17 cellular contexts compared by ENCODE assay signal in genomic region chr18:79058007-79058406, GRCh38.
DNase-seq lines count a peak whose midpoint lies in the region; ATAC-seq and TF ChIP-seq lines count a peak whose summit lies in the region.
"Had no signal": no experiment of that assay in that cellular context is flagged by ENCODE, and none has a peak within 500 bp of the region (broad histone marks: within the 10 kb centered on the region; RNA-seq: fewer than 3 reads in every experiment).

No MANE protein-coding gene starts in this region.

- no peaks in the 10 kb centered on the region for H3K27me3 Mint-ChIP-seq in nephron progenitor cell (ENCODE audit: low read depth, poor library complexity)

- H3K4me3 Mint-ChIP-seq in nephron progenitor cell: no peak overlapping the region
- H3K4me3 Mint-ChIP-seq: stimulated activated naive CD8-positive, alpha-beta T cell treated with anti-CD3 and anti-CD28 coated beads, Interleukin-15, Interleukin-2, amounts not matched to agents 100 ng/mL and 50 ng/mL, for 24 hours had no signal

- DNase-seq in nephron progenitor cell (no peak), NCI-H2029 treated with DMSO at 0.1 percent for 48 hours (lab: John Stamatoyannopoulos, UW) (no peak), SHP77 treated with DMSO at 0.1 percent for 48 hours (lab: John Stamatoyannopoulos, UW) (no peak)
- DNase-seq in activated CD4-positive, alpha-beta T cell treated with anti-CD3 and anti-CD28 coated beads for 48 hours: no peak
- DNase-seq: activated CD4-positive, CD25-positive, alpha-beta regulatory T cell; C1 segment of cervical spinal cord; caudate nucleus; DMS79 treated with DMSO at 0.1 percent for 48 hours; foreskin fibroblast; NCI-H1092 treated with DMSO at 0.1 percent for 48 hours; nucleus accumbens; SW 1271; uterus had no signal

- peaks cover 9% of the 10 kb centered on the region for H3K9me3 Mint-ChIP-seq in nephron progenitor cell
- H3K9me3 Mint-ChIP-seq: stimulated activated naive CD8-positive, alpha-beta T cell treated with anti-CD3 and anti-CD28 coated beads, Interleukin-15, Interleukin-2, amounts not matched to agents 100 ng/mL and 50 ng/mL, for 24 hours had no signal

- no peaks in the 10 kb centered on the region for H3K36me3 Mint-ChIP-seq in nephron progenitor cell (ENCODE audit: low read depth)

- no peak for TF ChIP-seq CTCF in nephron progenitor cell (IDR thresholded peaks at IDR 0.05)

- H3K4me1 Mint-ChIP-seq in nephron progenitor cell: no peaks in the 10 kb centered on the region

- ATAC-seq in GM19043 (IDR thresholded peaks at IDR 0.05; ENCODE audit: low read depth, unreplicated experiment): peak; percentile 73
- peak; percentile 96 for ATAC-seq in GM21786 (IDR thresholded peaks at IDR 0.05; ENCODE audit: unreplicated experiment)
- ATAC-seq in HG03442 (IDR thresholded peaks at IDR 0.05; ENCODE audit: unreplicated experiment): peak; percentile 60

- H3K27ac Mint-ChIP-seq in nephron progenitor cell: peak overlapping the region; percentile 22
- H3K27ac Mint-ChIP-seq: stimulated activated naive CD8-positive, alpha-beta T cell treated with anti-CD3 and anti-CD28 coated beads, Interleukin-15, Interleukin-2, amounts not matched to agents 100 ng/mL and 50 ng/mL, for 24 hours had no signal
